Comparison of ENCODE assay signal across 15 cellular contexts in genomic region chr1:163874070-163874469, GRCh38.
DNase-seq lines count a peak whose midpoint lies in the region; ATAC-seq, FAIRE-seq and TF ChIP-seq lines count a peak whose summit lies in the region.
"Had no signal": no experiment of that assay in that cellular context is flagged by ENCODE, and none has a peak within 500 bp of the region (broad histone marks: within the 10 kb centered on the region; RNA-seq: fewer than 3 reads in every experiment).

No MANE protein-coding gene starts in this region.

- no peak for FAIRE-seq in HepG2 (lab: Jason Lieb, UNC)
- no peak for FAIRE-seq in kidney (lab: Jason Lieb, UNC)
- FAIRE-seq: endometrium, urothelium cell line had no signal

- CTCF ChIA-PET in HepG2 (lab: Yijun Ruan, JAX; ENCODE audit: low intra/inter-chr PET ratio, low total read pairs): no interaction called here
- CTCF ChIA-PET in OCI-LY7 (lab: Charles Lee; ENCODE audit: unreplicated experiment): no interaction called here

- H4K20me1 ChIP-seq in HepG2 (ENCODE audit: insufficient read depth, low read length): no peaks in the 10 kb centered on the region
- no peaks in the 10 kb centered on the region for H4K20me1 ChIP-seq in OCI-LY7 (ENCODE audit: insufficient read depth, low read length)
- no peaks in the 10 kb centered on the region for H4K20me1 ChIP-seq in fibroblast of lung (ENCODE audit: control insufficient read depth, extremely low read depth, insufficient read depth, low read length)
- H4K20me1 ChIP-seq: BLaER1 had no signal

- H3K27ac Mint-ChIP-seq in type B pancreatic cell: no peak overlapping the region
- H3K27ac Mint-ChIP-seq: natural killer cell had no signal

- DNase-seq in HepG2 (ENCODE audit: low spot score): no peak
- peak; percentile 0 for DNase-seq in OCI-LY7 (ENCODE audit: low spot score)
- DNase-seq in fibroblast of lung (ENCODE audit: low read depth in 2 of 2): no peak
- no peak for DNase-seq in type B pancreatic cell (ENCODE audit: extremely low spot score, unreplicated experiment)
- DNase-seq in kidney: no peak
- no peak for DNase-seq in stimulated activated naive CD4-positive, alpha-beta T cell treated with Interleukin-2 at 50 U/mL for 16 hours (lab: John Stamatoyannopoulos, UW)
- DNase-seq in CD1c-positive myeloid dendritic cell (ENCODE audit: extremely low spot score): no peak
- DNase-seq: natural killer cell; RPMI8226; stimulated activated CD8-positive, alpha-beta memory T cell treated with anti-CD3 and anti-CD28 coated beads, Interleukin-4, amount 100 ng/mL, for 48 hours had no signal

- no peak overlapping the region for H3K4me3 ChIP-seq in liver (ENCODE audit: low read depth in 1 of 3, low read length in 3 of 3)
- H3K4me3 ChIP-seq in HepG2 (replicated peaks in 1 of 3; ENCODE audit: insufficient read depth in 1 of 3, low read depth in 2 of 3, low read length in 3 of 3): no peak overlapping the region
- H3K4me3 ChIP-seq in OCI-LY7 (ENCODE audit: low read depth, low read length, poor library complexity, severe bottlenecking): no peak overlapping the region
- H3K4me3 ChIP-seq in fibroblast of lung (replicated peaks in 1 of 4; ENCODE audit: control extremely low read depth in 1 of 4, insufficient read depth in 1 of 4, low read depth in 3 of 4, low read length in 4 of 4): no peak overlapping the region
- no peak overlapping the region for H3K4me3 ChIP-seq in kidney (ENCODE audit: low read length in 2 of 2)
- H3K4me3 ChIP-seq: BLaER1 had no signal

- no peak overlapping the region for H3K4me3 Mint-ChIP-seq in type B pancreatic cell
- H3K4me3 Mint-ChIP-seq: natural killer cell had no signal

- WGBS in liver: 69% methylated on average over 1 of the region's 1 CpG
- WGBS in HepG2 (ENCODE audit: low lambda C conversion rate): 4% methylated on average over 1 of the region's 1 CpG

- in situ Hi-C loops in HepG2 (cut with HindIII; ENCODE audit: extremely low pct_ligation_motif_present, low pct_unique_long_range_greater_than_20kb): no loop called here

- H3K9ac ChIP-seq in liver (ENCODE audit: low read depth in 1 of 2, low read length in 2 of 2) (no peak overlapping the region), HepG2 (ENCODE audit: insufficient read depth, low read depth, low read length) (no peak overlapping the region), fibroblast of lung (ENCODE audit: insufficient read depth, low read length) (no peak overlapping the region), kidney (ENCODE audit: low read length in 2 of 2) (no peak overlapping the region)
- H3K9ac ChIP-seq: BLaER1 had no signal

- H3K36me3 ChIP-seq in liver (ENCODE audit: control insufficient read depth in 4 of 4, insufficient read depth in 3 of 4, low read depth in 1 of 4, low read length in 3 of 4) (no peaks in the 10 kb centered on the region), HepG2 (replicated peaks in 1 of 2; ENCODE audit: control insufficient read depth in 1 of 2, insufficient read depth in 2 of 2, low read length in 2 of 2) (no peaks in the 10 kb centered on the region), OCI-LY7 (ENCODE audit: insufficient read depth, low read length) (no peaks in the 10 kb centered on the region), fibroblast of lung (ENCODE audit: control insufficient read depth, insufficient read depth, low read length) (no peaks in the 10 kb centered on the region), kidney (ENCODE audit: control insufficient read depth in 1 of 2, insufficient read depth in 2 of 2, low read length in 2 of 2) (no peaks in the 10 kb centered on the region)
- H3K36me3 ChIP-seq: BLaER1 had no signal

- H3K9me3 ChIP-seq in liver (ENCODE audit: control insufficient read depth in 4 of 4, low read length in 3 of 4) (no peaks in the 10 kb centered on the region), HepG2 (ENCODE audit: low read length) (peaks cover 89% of the 10 kb centered on the region), OCI-LY7 (ENCODE audit: low read length) (no peaks in the 10 kb centered on the region), fibroblast of lung (ENCODE audit: control insufficient read depth, insufficient read depth, low read depth, low read length) (no peaks in the 10 kb centered on the region), kidney (ENCODE audit: control insufficient read depth in 1 of 2, low read length in 2 of 2) (no peaks in the 10 kb centered on the region)
- H3K9me3 ChIP-seq: BLaER1 had no signal

- no peaks in the 10 kb centered on the region for H3K27me3 Mint-ChIP-seq in type B pancreatic cell

- ATAC-seq in HepG2: no peak
- ATAC-seq: natural killer cell had no signal

- H3K4me2 ChIP-seq in HepG2 (ENCODE audit: low read depth, low read length) (no peak overlapping the region), OCI-LY7 (ENCODE audit: low read length) (no peak overlapping the region), fibroblast of lung (ENCODE audit: extremely low read depth, insufficient read depth, low read length) (no peak overlapping the region)
- H3K4me2 ChIP-seq: BLaER1 had no signal

- H2AFZ ChIP-seq in HepG2 (ENCODE audit: low read length): no peak overlapping the region
- no peak overlapping the region for H2AFZ ChIP-seq in OCI-LY7 (ENCODE audit: low read length)
- H2AFZ ChIP-seq in fibroblast of lung (ENCODE audit: low read length): no peak overlapping the region

- H3K27me3 ChIP-seq in liver (ENCODE audit: control insufficient read depth in 4 of 4, insufficient read depth in 4 of 4, low read length in 3 of 4) (peaks cover 0 to 2% (median 0%) of the 10 kb centered on the region in 4 donors), HepG2 (ENCODE audit: control insufficient read depth in 1 of 2, insufficient read depth in 2 of 2, low read length in 2 of 2) (no peaks in the 10 kb centered on the region), fibroblast of lung (ENCODE audit: control insufficient read depth, insufficient read depth, low read length) (no peaks in the 10 kb centered on the region)
- H3K27me3 ChIP-seq: BLaER1 had no signal

- H3K9me3 Mint-ChIP-seq in type B pancreatic cell: peaks cover 7% of the 10 kb centered on the region

- H3K4me1 ChIP-seq in liver (ENCODE audit: control insufficient read depth in 4 of 4, insufficient read depth in 4 of 4, low read length in 3 of 4): no peaks in the 10 kb centered on the region
- no peaks in the 10 kb centered on the region for H3K4me1 ChIP-seq in HepG2 (ENCODE audit: insufficient read depth, low read length)
- no peaks in the 10 kb centered on the region for H3K4me1 ChIP-seq in OCI-LY7 (ENCODE audit: insufficient read depth, low read length, poor library complexity, severe bottlenecking)
- peaks cover 8% of the 10 kb centered on the region for H3K4me1 ChIP-seq in fibroblast of lung (ENCODE audit: control insufficient read depth, extremely low read depth, insufficient read depth, low read length)
- H3K4me1 ChIP-seq in kidney (ENCODE audit: control insufficient read depth in 1 of 2, insufficient read depth in 1 of 2, low read depth in 1 of 2, low read length in 2 of 2): peaks cover 0 to 2% of the 10 kb centered on the region in 2 donors
- H3K4me1 ChIP-seq: BLaER1 had no signal

- no peaks in the 10 kb centered on the region for H3K36me3 Mint-ChIP-seq in type B pancreatic cell
- H3K36me3 Mint-ChIP-seq: natural killer cell had no signal

- no peak for TF ChIP-seq POLR2A in HepG2 (IDR thresholded peaks at IDR 0.05; ENCODE audit: insufficient read depth in 1 of 2, low read depth in 2 of 2, low read length in 2 of 2)

- BruUV-seq in HepG2 (replicated peaks; lab: Mats Ljungman, UMichigan) (no TSS peak), OCI-LY7 (replicated peaks; lab: Mats Ljungman, UMichigan) (no TSS peak)

- H3K79me2 ChIP-seq in HepG2 (ENCODE audit: insufficient read depth, low read length) (no peaks in the 10 kb centered on the region), OCI-LY7 (ENCODE audit: insufficient read depth, low read depth, low read length) (no peaks in the 10 kb centered on the region), fibroblast of lung (ENCODE audit: control insufficient read depth, insufficient read depth, low read length) (no peaks in the 10 kb centered on the region)

- POLR2A ChIA-PET in HepG2 (lab: Yijun Ruan, JAX): no interaction called here
- POLR2A ChIA-PET in OCI-LY7 (lab: Charles Lee): interaction anchor here (1.2 kb wide), 1 partner anchor 9 kb away, joined by 3 read pairs; no protein-coding TSS in a partner anchor

- TF ChIP-seq RAD21 in liver (IDR thresholded peaks at IDR 0.05): peak in 1 of 2 donors; percentile 41
- TF ChIP-seq RAD21 in HepG2 (CRISPR knock-in tag; IDR thresholded peaks at IDR 0.05): no peak

- TF ChIP-seq CTCF in liver (IDR thresholded peaks at IDR 0.05; ENCODE audit: low read depth, low read length, missing input control): peak; percentile 22
- no peak for TF ChIP-seq CTCF in HepG2 (CRISPR knock-in tag; IDR thresholded peaks at IDR 0.05)
- peak; percentile 61 for TF ChIP-seq CTCF in OCI-LY7 (conservative IDR thresholded peaks at IDR 0.05; ENCODE audit: low read length)
- peak; percentile 53 to 57 for TF ChIP-seq CTCF in fibroblast of lung (conservative IDR thresholded peaks at IDR 0.05 in 1 of 2, IDR thresholded peaks at IDR 0.05 in 1 of 2; ENCODE audit: low read depth in 1 of 2, low read length in 2 of 2)
- TF ChIP-seq CTCF in type B pancreatic cell (conservative IDR thresholded peaks at IDR 0.05): peak; percentile 67
- TF ChIP-seq CTCF in kidney (IDR thresholded peaks at IDR 0.05; ENCODE audit: borderline replicate concordance, extremely low read depth, insufficient read depth): no peak

- no peaks in the 10 kb centered on the region for H3K9me2 ChIP-seq in OCI-LY7 (ENCODE audit: insufficient read depth, low read length)

- no peak for TF ChIP-seq EP300 in HepG2 (IDR thresholded peaks at IDR 0.05; ENCODE audit: low read depth in 2 of 2, low read length in 2 of 2)
- no peak for TF ChIP-seq EP300 in HepG2 (CRISPR knock-in tag; IDR thresholded peaks at IDR 0.05; ENCODE audit: borderline replicate concordance)

- peaks cover 26% of the 10 kb centered on the region for H3K4me1 Mint-ChIP-seq in type B pancreatic cell (ENCODE audit: unreplicated experiment)
- H3K4me1 Mint-ChIP-seq: natural killer cell had no signal

- intact Hi-C loops in HepG2 (cut with micrococcal nuclease; ENCODE audit: unreplicated experiment) (no loop called here), OCI-LY7 (cut with micrococcal nuclease; ENCODE audit: unreplicated experiment) (no loop called here), kidney (cut with DNase I) (no loop called here)

- H3K27ac ChIP-seq in liver (ENCODE audit: low read depth in 1 of 2, low read length in 2 of 2) (no peak overlapping the region), HepG2 (ENCODE audit: extremely low read length, insufficient read depth, low read length) (no peak overlapping the region), OCI-LY7 (ENCODE audit: low read depth, low read length, poor library complexity, severe bottlenecking) (no peak overlapping the region), fibroblast of lung (ENCODE audit: insufficient read depth, low read length) (no peak overlapping the region), kidney (ENCODE audit: low read depth in 2 of 2, low read length in 2 of 2) (no peak overlapping the region)
- H3K27ac ChIP-seq: BLaER1, VCaP had no signal

TF ChIP-seq in liver, 16 proteins besides CTCF, POLR2A, EP300 and RAD21 (continues in another document):
- TF ChIP-seq FOXA1 (IDR thresholded peaks at IDR 0.05) (no peak), RXRA (IDR thresholded peaks at IDR 0.05) (no peak)

Comparison
In these comparisons a context has a peak if more than half of its experiments do, and no peak if none do; other contexts are left out.
1. CTCF ChIP-seq: peak in liver (single experiment), OCI-LY7 (single experiment), fibroblast of lung (2 of 2) and type B pancreatic cell (single experiment); none in HepG2 (single experiment) and kidney (single experiment).